ENCODE assay signal across 8 cellular contexts in the genomic region with DNA sequence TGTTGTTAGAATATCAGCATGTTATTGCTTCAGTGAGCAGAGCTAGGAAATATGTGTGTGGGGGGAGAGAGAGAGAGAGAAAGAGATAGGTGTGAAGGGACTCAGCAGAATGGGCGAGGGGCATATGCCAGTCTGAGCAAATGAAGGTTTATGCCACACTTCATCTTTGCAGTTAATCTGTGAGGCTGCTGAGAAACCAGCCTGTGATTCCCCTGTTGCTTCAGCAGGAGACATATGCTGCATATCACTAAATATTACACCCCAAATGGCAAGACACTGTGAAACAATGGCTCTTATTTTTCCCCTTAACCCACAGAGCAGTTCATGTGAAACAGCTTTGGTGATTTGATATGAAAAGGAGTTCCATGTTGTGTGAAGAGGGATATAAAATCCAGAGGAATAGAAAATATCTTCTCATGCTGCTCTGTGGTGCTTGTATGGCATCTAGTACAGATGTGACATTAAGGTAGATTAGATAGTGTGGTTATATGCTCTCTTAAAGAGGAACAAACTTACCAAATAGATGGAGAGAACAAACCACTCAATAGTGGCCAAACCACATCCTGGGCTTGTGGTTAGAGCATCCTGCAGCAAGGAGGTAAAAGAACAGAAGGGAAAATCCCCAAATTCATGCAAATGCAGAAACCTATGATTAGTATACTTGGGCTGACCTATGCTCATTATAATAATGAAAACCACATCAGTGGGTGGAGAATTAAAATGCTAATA.
DNase-seq lines count a peak whose midpoint lies in the region; ATAC-seq, FAIRE-seq and TF ChIP-seq lines count a peak whose summit lies in the region.

No MANE protein-coding gene starts in this region.

- DNase-seq in GM18507 (ENCODE audit: extremely low spot score, insufficient read length, low read depth) (peak; percentile 17), OCI-LY7 (ENCODE audit: low spot score) (peak; percentile 96), trophoblast cell (no peak), HUDEP-2 (lab: John Stamatoyannopoulos, UW; ENCODE audit: unreplicated experiment in 76 of 76) (no peak), gastrocnemius medialis (no peak)
- peak; percentile 69 for DNase-seq in activated effector memory CD4-positive, alpha-beta T cell treated with Interleukin-2 at 50 U/mL for 16 hours
- peak; percentile 65 to 69 for DNase-seq in stimulated activated CD4-positive, alpha-beta T cell treated with anti-CD3 and anti-CD28 coated beads, Interleukin-2, amount 100 ng/mL, for 48 hours

- H2AFZ ChIP-seq in OCI-LY7 (ENCODE audit: low read length), result peak overlapping the region; percentile 53; the same call in 1 of the 2 replicates
- H2AFZ ChIP-seq in trophoblast cell (ENCODE audit: insufficient read depth, low read length, poor library complexity), result no peak overlapping the region

- no peak overlapping the region for H3K4ac ChIP-seq in trophoblast cell (ENCODE audit: low read depth, low read length)

- no TSS peak for BruUV-seq in OCI-LY7 (replicated peaks; lab: Mats Ljungman, UMichigan)

- H3K18ac ChIP-seq in trophoblast cell (ENCODE audit: low read length), result no peak overlapping the region

- H3K4me1 ChIP-seq in OCI-LY7 (ENCODE audit: insufficient read depth, low read length, poor library complexity, severe bottlenecking) (peaks cover 37% of the 10 kb centered on the region), trophoblast cell (ENCODE audit: control insufficient read depth in 1 of 2, insufficient read depth in 2 of 2, low read length in 2 of 2) (no peaks in the 10 kb centered on the region), gastrocnemius medialis (no peaks in the 10 kb centered on the region)

- H3K79me2 ChIP-seq in OCI-LY7 (ENCODE audit: insufficient read depth, low read depth, low read length), result no peaks in the 10 kb centered on the region
- H3K79me2 ChIP-seq in trophoblast cell (ENCODE audit: control insufficient read depth, insufficient read depth, low read length, poor library complexity), result no peaks in the 10 kb centered on the region

- H3K79me1 ChIP-seq in trophoblast cell (ENCODE audit: low read length), result no peaks in the 10 kb centered on the region

- TF ChIP-seq POLR2A in gastrocnemius medialis (IDR thresholded peaks at IDR 0.05), result no peak

- no peaks in the 10 kb centered on the region for H3K36me3 ChIP-seq in OCI-LY7 (ENCODE audit: insufficient read depth, low read length)
- H3K36me3 ChIP-seq in trophoblast cell (ENCODE audit: control insufficient read depth in 1 of 2, insufficient read depth in 2 of 2, low read length in 2 of 2), result no peaks in the 10 kb centered on the region
- H3K36me3 ChIP-seq in gastrocnemius medialis, result no peaks in the 10 kb centered on the region

- intact Hi-C loops in OCI-LY7 (cut with micrococcal nuclease; ENCODE audit: unreplicated experiment), result no loop called here
- intact Hi-C loops in gastrocnemius medialis (cut with DNase I; ENCODE audit: low total_unique reads), result no loop called here

- no peaks in the 10 kb centered on the region for H3K9me2 ChIP-seq in OCI-LY7 (ENCODE audit: insufficient read depth, low read length)

- peak; percentile 89 for ATAC-seq in HG02870 (IDR thresholded peaks at IDR 0.05; ENCODE audit: unreplicated experiment)
- no peak for ATAC-seq in gastrocnemius medialis

- CTCF ChIA-PET in OCI-LY7 (lab: Charles Lee; ENCODE audit: unreplicated experiment), result no interaction called here

- H2BK12ac ChIP-seq in trophoblast cell (ENCODE audit: low read length), result no peak overlapping the region

- H3K14ac ChIP-seq in trophoblast cell (ENCODE audit: low read length), result no peak overlapping the region

- H3K9me3 ChIP-seq in OCI-LY7 (ENCODE audit: low read length), result peaks cover 12% of the 10 kb centered on the region; the same call in 1 of the 2 replicates
- H3K9me3 ChIP-seq in trophoblast cell (ENCODE audit: insufficient read depth, low read depth, low read length), result no peaks in the 10 kb centered on the region
- H3K9me3 ChIP-seq in gastrocnemius medialis, result no peaks in the 10 kb centered on the region

- H3K9ac ChIP-seq in trophoblast cell (ENCODE audit: low read length), result no peak overlapping the region

- no peak overlapping the region for H2BK5ac ChIP-seq in trophoblast cell (ENCODE audit: low read depth, low read length, poor library complexity)

- H2BK120ac ChIP-seq in trophoblast cell (ENCODE audit: insufficient read depth, low read length, poor library complexity), result no peak overlapping the region

- no peak overlapping the region for H3K23ac ChIP-seq in trophoblast cell (ENCODE audit: low read length)

- FAIRE-seq in GM18507 (lab: Jason Lieb, UNC), result peak; percentile 97

- WGBS in trophoblast cell (ENCODE audit: extremely low coverage, insufficient coverage, insufficient read length), result no CpG with 5 or more reads among the region's 1 CpG

- H3K27ac ChIP-seq in OCI-LY7 (ENCODE audit: low read depth, low read length, poor library complexity, severe bottlenecking) (peak overlapping the region; percentile 86), trophoblast cell (ENCODE audit: low read depth, low read length) (no peak overlapping the region), gastrocnemius medialis (no peak overlapping the region)

- H3K4me3 ChIP-seq in OCI-LY7 (ENCODE audit: low read depth, low read length, poor library complexity, severe bottlenecking), result peak overlapping the region; percentile 58
- H3K4me3 ChIP-seq in trophoblast cell (ENCODE audit: low read depth, low read length), result no peak overlapping the region
- H3K4me3 ChIP-seq in gastrocnemius medialis, result no peak overlapping the region

- no peak overlapping the region for H4K12ac ChIP-seq in trophoblast cell (ENCODE audit: low read depth, low read length)

- no peaks in the 10 kb centered on the region for H3K27me3 ChIP-seq in trophoblast cell (ENCODE audit: insufficient read depth, low read length)
- no peaks in the 10 kb centered on the region for H3K27me3 ChIP-seq in gastrocnemius medialis

- H4K20me1 ChIP-seq in OCI-LY7 (ENCODE audit: insufficient read depth, low read length), result no peaks in the 10 kb centered on the region

- H3K4me2 ChIP-seq in OCI-LY7 (ENCODE audit: low read length), result peak overlapping the region; percentile 65
- H3K4me2 ChIP-seq in trophoblast cell (ENCODE audit: low read length), result no peak overlapping the region

- no peak overlapping the region for H2AK5ac ChIP-seq in trophoblast cell (ENCODE audit: low read length)

- in situ Hi-C loops in gastrocnemius medialis (cut with MboI; ENCODE audit: low sequenced_read_pairs in 4 of 4), result no loop called here

- POLR2A ChIA-PET in OCI-LY7 (lab: Charles Lee), result interaction anchor here (0.7 to 1.0 kb wide), 2 partner anchors 31 to 52 kb away, joined by 3 read pairs; no protein-coding TSS in a partner anchor

- no peak for TF ChIP-seq CTCF in OCI-LY7 (conservative IDR thresholded peaks at IDR 0.05; ENCODE audit: low read length)
- no peak for TF ChIP-seq CTCF in gastrocnemius medialis (IDR thresholded peaks at IDR 0.05 in 4 of 5, conservative IDR thresholded peaks at IDR 0.05 in 1 of 5)

- H4K8ac ChIP-seq in trophoblast cell (ENCODE audit: low read depth, low read length), result no peak overlapping the region

- no peak overlapping the region for H4K91ac ChIP-seq in trophoblast cell (ENCODE audit: low read depth, low read length)

Comparison
In these comparisons a context has a peak if more than half of its experiments do, and no peak if none do; other contexts are left out.
1. DNase-seq: peak in GM18507 (single experiment), OCI-LY7 (single experiment), activated effector memory CD4-positive, alpha-beta T cell treated with Interleukin-2 at 50 U/mL for 16 hours (single experiment) and stimulated activated CD4-positive, alpha-beta T cell treated with anti-CD3 and anti-CD28 coated beads, Interleukin-2, amount 100 ng/mL, for 48 hours (2 of 2); none in trophoblast cell (0 of 2), HUDEP-2 (0 of 76) and gastrocnemius medialis (0 of 2).